In genomic region chr5:55885359-55885758, GRCh38 we compare ENCODE assay signal across 22 cellular contexts. TPM values are rescaled to one million over a fixed set of nuclear protein-coding genes. Genes with fewer than 3 reads are reported as not detected.
"Had no signal": no experiment of that assay in that cellular context is flagged by ENCODE, and none has a peak within 500 bp of the region (broad histone marks: within the 10 kb centered on the region; RNA-seq: fewer than 3 reads in every experiment).

No MANE protein-coding gene starts in this region.

- DNase-seq: activated CD4-positive, alpha-beta memory T cell treated with anti-CD3 and anti-CD28 coated beads for 36 hours; activated CD4-positive, alpha-beta T cell treated with anti-CD3 and anti-CD28 coated beads, Interleukin-2, amount 10 ng/mL, durations not matched to agents 7 days and 5 days; activated CD4-positive, CD25-positive, alpha-beta regulatory T cell; activated CD8-positive, alpha-beta memory T cell treated with anti-CD3 and anti-CD28 coated beads for 24 hours; activated gamma-delta T cell; activated naive CD4-positive, alpha-beta T cell treated with anti-CD3 and anti-CD28 coated beads for 36 hours; activated T-cell treated with anti-CD3 and anti-CD28 coated beads, Interleukin-2, amount 50 U/mL, for 4 hours; cerebellar nuclear complex; KG1; NCI-H1048; NCI-H146; NCI-H187 treated with DMSO at 0.1 percent for 48 hours; NCI-H345; NCI-H510A treated with DMSO at 0.1 percent for 48 hours; NCI-H69; NK-92 treated with Interleukin-12 subunit alpha and Interleukin-12 subunit beta, amount 100 ng/mL, for 24 hours; OCI-M1; RPMI8226; SK-N-SH; T-helper 1 cell had no signal

- ATAC-seq: activated T-cell treated with anti-CD3 and anti-CD28 coated beads, Interleukin-2, amount 50 U/mL, for 4 hours; Panc1; Right ventricle myocardium inferior had no signal

RNA-seq across cellular contexts. Expression of gene IL31RA, which starts 34.2 kb away (rescaled TPM):
- total RNA-seq: activated CD4-positive, alpha-beta T cell treated with anti-CD3 and anti-CD28 coated beads, Interleukin-2, amount 10 ng/mL, durations not matched to agents 7 days and 5 days; activated T-cell treated with anti-CD3 and anti-CD28 coated beads, Interleukin-2, amount 50 U/mL, for 4 hours; Right ventricle myocardium inferior had no signal
